16 cellular contexts compared by ENCODE assay signal in the genomic region with DNA sequence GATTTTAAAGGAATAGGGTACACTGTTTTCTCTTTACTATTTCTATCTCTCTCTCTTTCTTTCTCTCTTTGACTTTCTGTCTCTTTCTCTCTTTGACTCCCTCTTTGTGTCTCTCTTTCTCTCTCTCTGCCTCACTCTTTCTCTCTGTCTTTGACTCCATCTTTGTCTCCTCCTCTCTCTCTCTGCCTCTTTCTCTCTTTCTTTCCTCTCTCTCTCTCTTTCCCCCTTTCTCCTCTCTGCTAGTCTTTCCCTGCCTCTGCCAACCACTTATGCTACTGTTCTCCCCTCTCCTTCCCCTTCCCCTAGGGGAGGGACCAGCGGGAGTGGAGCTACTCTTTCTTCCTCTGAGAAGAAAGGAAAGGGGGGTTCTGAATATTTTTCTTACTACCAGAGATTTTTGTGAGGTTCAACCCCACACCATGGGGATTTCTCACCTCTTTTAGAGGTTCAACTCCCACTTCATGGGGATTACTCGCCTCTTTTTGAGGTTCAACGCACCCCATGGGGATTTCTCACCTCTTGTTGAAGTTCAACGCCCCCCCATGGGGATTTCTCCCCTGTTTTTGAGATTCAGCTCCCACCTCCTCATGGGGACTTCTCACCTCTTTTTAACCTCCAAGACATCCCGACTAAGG.
A peak's percentile ranks its signal among the peaks of the same experiment; 100 is the strongest.
DNase-seq lines count a peak whose midpoint lies in the region; ATAC-seq, FAIRE-seq and TF ChIP-seq lines count a peak whose summit lies in the region.
"Had no signal": no experiment of that assay in that cellular context is flagged by ENCODE, and none has a peak within 500 bp of the region (broad histone marks: within the 10 kb centered on the region; RNA-seq: fewer than 3 reads in every experiment).

No MANE protein-coding gene starts in this region.

- H3K9me3 ChIP-seq in HUES64 (ENCODE audit: insufficient read depth, low read depth, low read length) = no peaks in the 10 kb centered on the region
- H3K9me3 ChIP-seq in esophagus muscularis mucosa = no peaks in the 10 kb centered on the region
- H3K9me3 ChIP-seq in small intestine (ENCODE audit: control insufficient read depth, low read depth) = no peaks in the 10 kb centered on the region
- H3K9me3 ChIP-seq: sigmoid colon had no signal

- ATAC-seq in HG03571 (IDR thresholded peaks at IDR 0.05; ENCODE audit: unreplicated experiment) = no peak
- ATAC-seq: activated CD4-positive, CD25-positive, alpha-beta regulatory T cell treated with anti-CD3 and anti-CD28 coated beads, Interleukin-2, amount 50 U/mL, for 24 hours had no signal

- no peak for TF ChIP-seq EP300 in esophagus muscularis mucosa (IDR thresholded peaks at IDR 0.05)

- FAIRE-seq in H54 (lab: Jason Lieb, UNC) (no peak), small intestine (lab: Jason Lieb, UNC) (no peak)
- FAIRE-seq: HTR-8/SVneo had no signal

- no peaks in the 10 kb centered on the region for H3K9me3 Mint-ChIP-seq in T-helper 2 cell treated with Interferon-gamma antibody and Interleukin-4, amounts not matched to agents 5 μg/mL and 100 μg/mL, for 36 hours
- peaks cover 3% of the 10 kb centered on the region for H3K9me3 Mint-ChIP-seq in progenitor cell of endocrine pancreas (ENCODE audit: low read depth)

- TF ChIP-seq POLR2A in esophagus muscularis mucosa (IDR thresholded peaks at IDR 0.05; ENCODE audit: low read depth) = no peak
- TF ChIP-seq POLR2A in H54 (IDR thresholded peaks at IDR 0.05; ENCODE audit: low read depth, low read length) = no peak

- H3K36me3 ChIP-seq in HUES64 (ENCODE audit: insufficient read depth, low read length) (no peaks in the 10 kb centered on the region), esophagus muscularis mucosa (peaks cover 0 to 3% (median 0%) of the 10 kb centered on the region in 4 donors), small intestine (ENCODE audit: control insufficient read depth in 2 of 2, insufficient read depth in 2 of 2, low read length in 2 of 2) (no peaks in the 10 kb centered on the region)
- H3K36me3 ChIP-seq: sigmoid colon had no signal

- H3K4me3 ChIP-seq in HUES64 (ENCODE audit: low read length) (peak overlapping the region; percentile 39), esophagus muscularis mucosa (peak overlapping the region; percentile 30 to 51 (median 45)), small intestine (ENCODE audit: low read depth in 1 of 2, low read length in 2 of 2) (no peak overlapping the region)

- peaks cover 9% of the 10 kb centered on the region for H3K4me1 Mint-ChIP-seq in T-helper 2 cell treated with Interferon-gamma antibody and Interleukin-4, amounts not matched to agents 5 μg/mL and 100 μg/mL, for 36 hours (ENCODE audit: low read depth)
- H3K4me1 Mint-ChIP-seq in progenitor cell of endocrine pancreas (ENCODE audit: low read depth) = peaks cover 12% of the 10 kb centered on the region
- H3K4me1 Mint-ChIP-seq: CD4-positive, alpha-beta memory T cell had no signal

- H3K27me3 Mint-ChIP-seq in T-helper 2 cell treated with Interferon-gamma antibody and Interleukin-4, amounts not matched to agents 5 μg/mL and 100 μg/mL, for 36 hours (ENCODE audit: low read depth) = no peaks in the 10 kb centered on the region
- peaks cover 29% of the 10 kb centered on the region for H3K27me3 Mint-ChIP-seq in progenitor cell of endocrine pancreas
- H3K27me3 Mint-ChIP-seq: CD4-positive, alpha-beta memory T cell had no signal

- H3K27me3 ChIP-seq in HUES64 (ENCODE audit: insufficient read depth, low read length) (no peaks in the 10 kb centered on the region), esophagus muscularis mucosa (no peaks in the 10 kb centered on the region), small intestine (ENCODE audit: control insufficient read depth in 2 of 2, insufficient read depth in 2 of 2, low read length in 2 of 2) (no peaks in the 10 kb centered on the region)
- H3K27me3 ChIP-seq: sigmoid colon had no signal

- no peak for TF ChIP-seq CTCF in esophagus muscularis mucosa (IDR thresholded peaks at IDR 0.05)
- TF ChIP-seq CTCF in progenitor cell of endocrine pancreas (IDR thresholded peaks at IDR 0.05; ENCODE audit: unreplicated experiment) = no peak

- H3K4me3 Mint-ChIP-seq in T-helper 2 cell treated with Interferon-gamma antibody and Interleukin-4, amounts not matched to agents 5 μg/mL and 100 μg/mL, for 36 hours = no peak overlapping the region
- H3K4me3 Mint-ChIP-seq in progenitor cell of endocrine pancreas (ENCODE audit: low read depth) = peak overlapping the region; percentile 52
- H3K4me3 Mint-ChIP-seq: CD4-positive, alpha-beta memory T cell had no signal

- peak overlapping the region; percentile 83 for H3K27ac ChIP-seq in HUES64 (ENCODE audit: low read depth, low read length)
- peak overlapping the region in 2 of 4 donors; percentile 22 to 54 for H3K27ac ChIP-seq in esophagus muscularis mucosa (replicated peaks in 1 of 4)
- H3K27ac ChIP-seq in small intestine (ENCODE audit: low read depth in 1 of 2, low read length in 1 of 2) = no peak overlapping the region
- H3K27ac ChIP-seq: 22Rv1, sigmoid colon had no signal

- intact Hi-C loops in esophagus muscularis mucosa (cut with DNase I) = no loop called here

- H3K36me3 Mint-ChIP-seq in T-helper 2 cell treated with Interferon-gamma antibody and Interleukin-4, amounts not matched to agents 5 μg/mL and 100 μg/mL, for 36 hours (ENCODE audit: low read depth) = no peaks in the 10 kb centered on the region
- peaks cover 3% of the 10 kb centered on the region for H3K36me3 Mint-ChIP-seq in progenitor cell of endocrine pancreas (ENCODE audit: insufficient read depth)

- peak; percentile 29 for DNase-seq in T-helper 2 cell treated with Interferon-gamma antibody and Interleukin-4, amounts not matched to agents 5 μg/mL and 100 μg/mL, for 36 hours (ENCODE audit: low spot score)
- DNase-seq in T-helper 2 cell = no peak
- DNase-seq in esophagus muscularis mucosa (ENCODE audit: extremely low spot score) = peak; percentile 0
- DNase-seq in progenitor cell of endocrine pancreas (ENCODE audit: low spot score, unreplicated experiment) = no peak
- DNase-seq in H54 (ENCODE audit: insufficient read length, low spot score) = no peak
- DNase-seq in small intestine = no peak
- DNase-seq: activated gamma-delta T cell; CD4-positive, alpha-beta memory T cell; GDM1; NCI-H446 treated with DMSO at 0.1 percent for 48 hours; sigmoid colon had no signal

- WGBS in HUES64 = 9% methylated on average over 4 of the region's 5 CpGs
- WGBS in esophagus muscularis mucosa = 69% methylated on average over 5 of the region's 5 CpGs
- 74 to 89% (median 89%) methylated on average over 5 of the region's 5 CpGs for WGBS in small intestine, 3 donors

- peak overlapping the region; percentile 33; the same call in 1 of the 2 replicates for H3K9ac ChIP-seq in HUES64 (ENCODE audit: low read depth, low read length)

- H3K4me1 ChIP-seq in HUES64 (ENCODE audit: insufficient read depth, low read length) (peaks cover 44% of the 10 kb centered on the region), esophagus muscularis mucosa (peaks cover 0 to 14% (median 3%) of the 10 kb centered on the region in 4 donors), small intestine (ENCODE audit: control insufficient read depth in 2 of 2, insufficient read depth in 1 of 2, low read depth in 1 of 2, low read length in 1 of 2) (no peaks in the 10 kb centered on the region)
- H3K4me1 ChIP-seq: sigmoid colon had no signal

- H3K27ac Mint-ChIP-seq in T-helper 2 cell treated with Interferon-gamma antibody and Interleukin-4, amounts not matched to agents 5 μg/mL and 100 μg/mL, for 36 hours = no peak overlapping the region
- H3K27ac Mint-ChIP-seq in progenitor cell of endocrine pancreas = peak overlapping the region; percentile 41

Comparison
In these comparisons a context has a peak if more than half of its experiments do, and no peak if none do; other contexts are left out.
1. DNase-seq: peak in T-helper 2 cell treated with Interferon-gamma antibody and Interleukin-4, amounts not matched to agents 5 μg/mL and 100 μg/mL, for 36 hours (single experiment) and esophagus muscularis mucosa (single experiment); none in T-helper 2 cell (0 of 5), progenitor cell of endocrine pancreas (single experiment), H54 (single experiment) and small intestine (single experiment).
2. H3K4me3 ChIP-seq: peak in HUES64 (single experiment) and esophagus muscularis mucosa (4 of 4); none in small intestine (0 of 2).